Comparison of ENCODE assay signal across 24 cellular contexts in the genomic region with DNA sequence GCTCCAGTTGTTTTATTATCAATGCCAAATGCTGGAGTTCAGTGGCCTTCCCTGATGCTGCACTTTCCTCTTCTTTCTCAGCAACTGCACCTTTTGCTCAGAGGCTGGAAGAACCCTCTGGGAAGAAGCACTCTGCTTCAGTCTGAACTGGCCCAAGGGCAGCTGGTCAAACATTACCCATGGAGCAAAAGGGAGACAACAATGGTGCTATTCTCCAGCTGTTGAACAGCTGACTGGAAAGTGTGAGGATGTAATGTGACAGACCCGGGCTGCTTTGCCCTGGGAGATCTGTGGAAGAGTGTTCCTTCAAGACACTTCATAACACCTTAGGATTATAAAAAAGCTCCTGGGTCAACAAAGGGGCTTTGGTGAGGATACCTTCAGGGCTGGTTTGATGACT.
A peak's percentile ranks its signal among the peaks of the same experiment; 100 is the strongest.
DNase-seq lines count a peak whose midpoint lies in the region; ATAC-seq and TF ChIP-seq lines count a peak whose summit lies in the region.
"Had no signal": no experiment of that assay in that cellular context is flagged by ENCODE, and none has a peak within 500 bp of the region (broad histone marks: within the 10 kb centered on the region; RNA-seq: fewer than 3 reads in every experiment).

No MANE protein-coding gene starts in this region.

- intact Hi-C loops in PC-9 (cut with micrococcal nuclease; ENCODE audit: unreplicated experiment), result no loop called here

- no peak overlapping the region for H3K4me3 ChIP-seq in neural progenitor cell
- no peak overlapping the region for H3K4me3 ChIP-seq in PC-9
- H3K4me3 ChIP-seq: body of pancreas had no signal

- no peak overlapping the region for H3K4me3 Mint-ChIP-seq in neural progenitor cell
- H3K4me3 Mint-ChIP-seq: activated naive CD8-positive, alpha-beta T cell treated with anti-CD3 and anti-CD28 coated beads, Interleukin-2, amount 50 U/mL, for 24 hours; CD8-positive, alpha-beta memory T cell; nephron progenitor cell; stimulated activated naive CD8-positive, alpha-beta T cell treated with anti-CD3 and anti-CD28 coated beads, Interleukin-15, amount 100 ng/mL, for 72 hours; T-helper 1 cell treated with Interleukin-12 subunit alpha and Interleukin-12 subunit beta and Interleukin-4 antibody, amounts not matched to agents 30 μg/mL and 1 μg/mL, for 36 hours; type B pancreatic cell had no signal

- no peak overlapping the region for H3K9ac ChIP-seq in neural progenitor cell

- no peak overlapping the region for H3K27ac Mint-ChIP-seq in neural progenitor cell
- H3K27ac Mint-ChIP-seq: activated naive CD8-positive, alpha-beta T cell treated with anti-CD3 and anti-CD28 coated beads, Interleukin-2, amount 50 U/mL, for 24 hours; activated T-helper 2 cell treated with anti-CD3 and anti-CD28 coated beads, Interferon-gamma antibody, Interleukin-2, Interleukin-4, amounts not matched to agents 10 μg/mL and 5 μg/mL and 100 μg/mL, durations not matched to agents 14 hours and 24 hours and 36 hours; nephron progenitor cell; stimulated activated naive CD8-positive, alpha-beta T cell treated with anti-CD3 and anti-CD28 coated beads, Interleukin-15, amount 100 ng/mL, for 72 hours; T-helper 1 cell treated with Interleukin-12 subunit alpha and Interleukin-12 subunit beta and Interleukin-4 antibody, amounts not matched to agents 30 μg/mL and 1 μg/mL, for 36 hours; type B pancreatic cell had no signal

- no peaks in the 10 kb centered on the region for H3K27me3 Mint-ChIP-seq in neural progenitor cell (ENCODE audit: insufficient read depth, low read depth)
- H3K27me3 Mint-ChIP-seq: activated naive CD8-positive, alpha-beta T cell treated with anti-CD3 and anti-CD28 coated beads, Interleukin-2, amount 50 U/mL, for 24 hours; stimulated activated naive CD8-positive, alpha-beta T cell treated with anti-CD3 and anti-CD28 coated beads, Interleukin-15, amount 100 ng/mL, for 72 hours had no signal

- H3K9me3 Mint-ChIP-seq in neural progenitor cell, result no peaks in the 10 kb centered on the region
- H3K9me3 Mint-ChIP-seq: activated naive CD8-positive, alpha-beta T cell treated with anti-CD3 and anti-CD28 coated beads, Interleukin-2, amount 50 U/mL, for 24 hours; activated T-helper 2 cell treated with anti-CD3 and anti-CD28 coated beads, Interferon-gamma antibody, Interleukin-2, Interleukin-4, amounts not matched to agents 10 μg/mL and 5 μg/mL and 100 μg/mL, durations not matched to agents 14 hours and 24 hours and 36 hours; nephron progenitor cell; stimulated activated naive CD8-positive, alpha-beta T cell treated with anti-CD3 and anti-CD28 coated beads, Interleukin-15, amount 100 ng/mL, for 72 hours; T-helper 1 cell treated with Interleukin-12 subunit alpha and Interleukin-12 subunit beta and Interleukin-4 antibody, amounts not matched to agents 30 μg/mL and 1 μg/mL, for 36 hours; type B pancreatic cell had no signal

- TF ChIP-seq CTCF in neural progenitor cell (IDR thresholded peaks at IDR 0.05) (no peak), PC-9 (conservative IDR thresholded peaks at IDR 0.05) (no peak)

- H3K9me2 ChIP-seq in PC-9 (ENCODE audit: insufficient read depth), result no peaks in the 10 kb centered on the region

- BruUV-seq in PC-9 (replicated peaks; lab: Mats Ljungman, UMichigan), result no TSS peak

- H3K4me1 ChIP-seq in neural progenitor cell (peaks cover 6% of the 10 kb centered on the region), PC-9 (replicated peaks; ENCODE audit: insufficient read depth) (no peaks in the 10 kb centered on the region)
- H3K4me1 ChIP-seq: body of pancreas had no signal

- no peaks in the 10 kb centered on the region for H3K36me3 Mint-ChIP-seq in neural progenitor cell
- H3K36me3 Mint-ChIP-seq: CD8-positive, alpha-beta memory T cell; type B pancreatic cell had no signal

- DNase-seq in DMS53 treated with DMSO at 0.1 percent for 48 hours (lab: John Stamatoyannopoulos, UW; ENCODE audit: unreplicated experiment) (peak; percentile 71), NCI-H146 treated with DMSO at 0.1 percent for 48 hours (lab: John Stamatoyannopoulos, UW; ENCODE audit: unreplicated experiment) (peak; percentile 97), SK-MEL-5 (ENCODE audit: low read depth, low spot score) (peak; percentile 67), neural progenitor cell (ENCODE audit: low spot score) (no peak), PC-9 (no peak), NCI-H1105 (lab: John Stamatoyannopoulos, UW) (no peak)
- DNase-seq: activated CD4-positive, alpha-beta T cell treated with anti-CD3 and anti-CD28 coated beads for 48 hours; activated naive CD8-positive, alpha-beta T cell treated with anti-CD3 and anti-CD28 coated beads, Interleukin-2, amount 50 U/mL, for 24 hours; body of pancreas; CD8-positive, alpha-beta memory T cell; NCI-H187; NCI-H524 treated with DMSO at 0.1 percent for 48 hours; nephron progenitor cell; OCI-M1; SIG-M5; small intestine; stimulated activated CD4-positive, alpha-beta T cell treated with anti-CD3 and anti-CD28 coated beads, Interleukin-4, amount 100 ng/mL, for 24 hours; stimulated activated naive CD8-positive, alpha-beta T cell treated with anti-CD3 and anti-CD28 coated beads, Interleukin-15, amount 100 ng/mL, for 72 hours had no signal

- no peaks in the 10 kb centered on the region for H3K79me2 ChIP-seq in neural progenitor cell (ENCODE audit: low read depth)
- no peaks in the 10 kb centered on the region for H3K79me2 ChIP-seq in PC-9 (ENCODE audit: low read depth)

- in situ Hi-C loops in SK-MEL-5 (cut with HindIII; ENCODE audit: low pct_unique_long_range_greater_than_20kb, low sequenced_read_pairs), result no loop called here

- no peaks in the 10 kb centered on the region for H4K20me1 ChIP-seq in neural progenitor cell (ENCODE audit: low read depth)
- no peaks in the 10 kb centered on the region for H4K20me1 ChIP-seq in PC-9 (ENCODE audit: insufficient read depth)

- POLR2A ChIA-PET in PC-9 (lab: Charles Lee; ENCODE audit: unreplicated experiment), result no interaction called here

- H3K27ac ChIP-seq in neural progenitor cell (no peak overlapping the region), PC-9 (no peak overlapping the region)
- H3K27ac ChIP-seq: body of pancreas had no signal

- no peak overlapping the region for H2AFZ ChIP-seq in neural progenitor cell (replicated peaks)
- no peak overlapping the region for H2AFZ ChIP-seq in PC-9

- H3K27me3 ChIP-seq in neural progenitor cell, result no peaks in the 10 kb centered on the region
- H3K27me3 ChIP-seq in PC-9 (ENCODE audit: insufficient read depth, low read depth), result peaks cover 37% of the 10 kb centered on the region
- H3K27me3 ChIP-seq: body of pancreas had no signal

- CTCF ChIA-PET in PC-9 (lab: Charles Lee), result no interaction called here

- no peak for ATAC-seq in GM18868 (IDR thresholded peaks at IDR 0.05; ENCODE audit: unreplicated experiment)
- ATAC-seq in GM19455 (IDR thresholded peaks at IDR 0.05; ENCODE audit: unreplicated experiment), result no peak
- ATAC-seq: activated naive CD8-positive, alpha-beta T cell treated with anti-CD3 and anti-CD28 coated beads, Interleukin-2, amount 50 U/mL, for 24 hours; body of pancreas; left lobe of liver; stimulated activated naive CD8-positive, alpha-beta T cell treated with anti-CD3 and anti-CD28 coated beads, Interleukin-15, amount 100 ng/mL, for 72 hours had no signal

- H3K4me2 ChIP-seq in neural progenitor cell (peak overlapping the region; percentile 27), PC-9 (no peak overlapping the region)

- H3K36me3 ChIP-seq in neural progenitor cell (no peaks in the 10 kb centered on the region), PC-9 (ENCODE audit: low read depth) (no peaks in the 10 kb centered on the region)

- H3K4me1 Mint-ChIP-seq in neural progenitor cell, result no peaks in the 10 kb centered on the region
- H3K4me1 Mint-ChIP-seq: activated naive CD8-positive, alpha-beta T cell treated with anti-CD3 and anti-CD28 coated beads, Interleukin-2, amount 50 U/mL, for 24 hours; CD8-positive, alpha-beta memory T cell; stimulated activated naive CD8-positive, alpha-beta T cell treated with anti-CD3 and anti-CD28 coated beads, Interleukin-15, amount 100 ng/mL, for 72 hours had no signal

- no peaks in the 10 kb centered on the region for H3F3A ChIP-seq in neural progenitor cell (ENCODE audit: low read depth)
- no peaks in the 10 kb centered on the region for H3F3A ChIP-seq in PC-9 (ENCODE audit: insufficient read depth, low read depth)

- no peaks in the 10 kb centered on the region for H3K9me3 ChIP-seq in neural progenitor cell (ENCODE audit: low read depth)
- no peaks in the 10 kb centered on the region for H3K9me3 ChIP-seq in PC-9 (ENCODE audit: insufficient read depth, low read depth)
- H3K9me3 ChIP-seq: body of pancreas had no signal

Comparison
In these comparisons a context has a peak if more than half of its experiments do, and no peak if none do; other contexts are left out.
1. DNase-seq: peak in DMS53 treated with DMSO at 0.1 percent for 48 hours (single experiment), NCI-H146 treated with DMSO at 0.1 percent for 48 hours (single experiment) and SK-MEL-5 (single experiment); none in neural progenitor cell (single experiment), PC-9 (0 of 2) and NCI-H1105 (single experiment).